Comparison of ENCODE assay signal across 1 cellular context in genomic region chr1:11923069-11923826, GRCh38.
A peak's percentile ranks its signal among the peaks of the same experiment; 100 is the strongest.
TF ChIP-seq lines count a peak whose summit lies in the region.

No MANE protein-coding gene starts in this region.

TF ChIP-seq in HepG2, 621 proteins besides CTCF, POLR2A, EP300 and RAD21:
- TF ChIP-seq, protein P1, sequence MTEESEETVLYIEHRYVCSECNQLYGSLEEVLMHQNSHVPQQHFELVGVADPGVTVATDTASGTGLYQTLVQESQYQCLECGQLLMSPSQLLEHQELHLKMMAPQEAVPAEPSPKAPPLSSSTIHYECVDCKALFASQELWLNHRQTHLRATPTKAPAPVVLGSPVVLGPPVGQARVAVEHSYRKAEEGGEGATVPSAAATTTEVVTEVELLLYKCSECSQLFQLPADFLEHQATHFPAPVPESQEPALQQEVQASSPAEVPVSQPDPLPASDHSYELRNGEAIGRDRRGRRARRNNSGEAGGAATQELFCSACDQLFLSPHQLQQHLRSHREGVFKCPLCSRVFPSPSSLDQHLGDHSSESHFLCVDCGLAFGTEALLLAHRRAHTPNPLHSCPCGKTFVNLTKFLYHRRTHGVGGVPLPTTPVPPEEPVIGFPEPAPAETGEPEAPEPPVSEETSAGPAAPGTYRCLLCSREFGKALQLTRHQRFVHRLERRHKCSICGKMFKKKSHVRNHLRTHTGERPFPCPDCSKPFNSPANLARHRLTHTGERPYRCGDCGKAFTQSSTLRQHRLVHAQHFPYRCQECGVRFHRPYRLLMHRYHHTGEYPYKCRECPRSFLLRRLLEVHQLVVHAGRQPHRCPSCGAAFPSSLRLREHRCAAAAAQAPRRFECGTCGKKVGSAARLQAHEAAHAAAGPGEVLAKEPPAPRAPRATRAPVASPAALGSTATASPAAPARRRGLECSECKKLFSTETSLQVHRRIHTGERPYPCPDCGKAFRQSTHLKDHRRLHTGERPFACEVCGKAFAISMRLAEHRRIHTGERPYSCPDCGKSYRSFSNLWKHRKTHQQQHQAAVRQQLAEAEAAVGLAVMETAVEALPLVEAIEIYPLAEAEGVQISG (CRISPR knock-in tag; IDR thresholded peaks at IDR 0.05): no peak
- peak; percentile 57; the same call in 1 of the 2 replicates for TF ChIP-seq ZBTB38 (CRISPR knock-in tag; IDR thresholded peaks at IDR 0.05)
- TF ChIP-seq FOXK1 (CRISPR knock-in tag; IDR thresholded peaks at IDR 0.05; ENCODE audit: borderline replicate concordance, low read depth): no peak
